16 cellular contexts compared by ENCODE assay signal in genomic region chr20:51140671-51141070, GRCh38.
DNase-seq lines count a peak whose midpoint lies in the region; ATAC-seq and TF ChIP-seq lines count a peak whose summit lies in the region.
"Had no signal": no experiment of that assay in that cellular context is flagged by ENCODE, and none has a peak within 500 bp of the region (broad histone marks: within the 10 kb centered on the region; RNA-seq: fewer than 3 reads in every experiment).

No MANE protein-coding gene starts in this region.

- H3K4me2 ChIP-seq in H9 (ENCODE audit: insufficient read depth, insufficient read length, low read length), result no peak overlapping the region
- H3K4me2 ChIP-seq: GM23338 had no signal

- H4K5ac ChIP-seq in H9 (ENCODE audit: insufficient read length, low read depth, low read length), result no peak overlapping the region

- no peak overlapping the region for H4K91ac ChIP-seq in H9 (ENCODE audit: insufficient read length, low read depth, low read length)

- H3K27ac ChIP-seq in H9 (ENCODE audit: insufficient read length, low read depth, low read length) (no peak overlapping the region), VCaP (peak overlapping the region; percentile 97; the same call in 1 of the 2 replicates), endodermal cell (ENCODE audit: low read depth, low read length) (no peak overlapping the region), sigmoid colon (no peak overlapping the region), testis (no peak overlapping the region), SJCRH30 (no peak overlapping the region)

- H2BK120ac ChIP-seq in H9 (ENCODE audit: low read depth, low read length, poor library complexity, severe bottlenecking), result no peak overlapping the region

- POLR2A ChIA-PET in activated CD8-positive, alpha-beta T cell treated with anti-CD3 and anti-CD28 coated beads for 36 hours (lab: Charles Lee), result no interaction called here

- H3K36me3 Mint-ChIP-seq in H9 (ENCODE audit: insufficient read depth in 1 of 3, low read depth in 3 of 3) (peaks cover 0 to 3% (median 0%) of the 10 kb centered on the region in 3 experiments; a peak in 1 of 7 replicates), endodermal cell (ENCODE audit: low read depth) (no peaks in the 10 kb centered on the region)
- H3K36me3 Mint-ChIP-seq in activated CD8-positive, alpha-beta T cell treated with anti-CD3 and anti-CD28 coated beads for 36 hours (ENCODE audit: low read depth), result no peaks in the 10 kb centered on the region
- H3K36me3 Mint-ChIP-seq: CD4-positive, alpha-beta memory T cell had no signal

- H3K4me3 Mint-ChIP-seq in H9 (no peak overlapping the region), endodermal cell (no peak overlapping the region)
- no peak overlapping the region for H3K4me3 Mint-ChIP-seq in activated CD8-positive, alpha-beta T cell treated with anti-CD3 and anti-CD28 coated beads for 36 hours
- H3K4me3 Mint-ChIP-seq: CD4-positive, alpha-beta memory T cell; GM23338; HFFc6 had no signal

- H3K36me3 ChIP-seq in endodermal cell (ENCODE audit: control insufficient read depth, insufficient read depth, low read length) (no peaks in the 10 kb centered on the region), sigmoid colon (no peaks in the 10 kb centered on the region), testis (ENCODE audit: low read depth, missing control alignments) (no peaks in the 10 kb centered on the region), SJCRH30 (no peaks in the 10 kb centered on the region)
- H3K36me3 ChIP-seq: HAP-1 had no signal

- no peaks in the 10 kb centered on the region for H3K79me2 ChIP-seq in H9 (ENCODE audit: insufficient read depth, low read length)

- ATAC-seq in activated CD8-positive, alpha-beta T cell treated with anti-CD3 and anti-CD28 coated beads for 36 hours, result no peak
- ATAC-seq: GM23338 had no signal

- H2BK5ac ChIP-seq in H9 (ENCODE audit: insufficient read length, low read length), result no peak overlapping the region

- no peak overlapping the region for H2AFZ ChIP-seq in H9 (ENCODE audit: low read length)
- H2AFZ ChIP-seq: GM23338 had no signal

- H2BK12ac ChIP-seq in H9 (ENCODE audit: insufficient read length, low read depth, low read length), result no peak overlapping the region

- H3K79me1 ChIP-seq in H9 (ENCODE audit: insufficient read depth, low read depth, low read length, poor library complexity, severe bottlenecking), result no peaks in the 10 kb centered on the region

- intact Hi-C loops in sigmoid colon (cut with DNase I) (no loop called here), testis (cut with DNase I; ENCODE audit: low total_unique reads) (no loop called here)
- intact Hi-C loops in activated CD8-positive, alpha-beta T cell treated with anti-CD3 and anti-CD28 coated beads for 36 hours (cut with micrococcal nuclease), result no loop called here

- no peak for TF ChIP-seq CTCF in H9 (conservative IDR thresholded peaks at IDR 0.05)
- TF ChIP-seq CTCF in VCaP (conservative IDR thresholded peaks at IDR 0.05), result no peak
- TF ChIP-seq CTCF in endodermal cell (conservative IDR thresholded peaks at IDR 0.05), result no peak
- no peak for TF ChIP-seq CTCF in sigmoid colon (IDR thresholded peaks at IDR 0.05)
- TF ChIP-seq CTCF in testis (IDR thresholded peaks at IDR 0.05), result no peak
- TF ChIP-seq CTCF in activated CD8-positive, alpha-beta T cell treated with anti-CD3 and anti-CD28 coated beads for 36 hours (IDR thresholded peaks at IDR 0.05), result no peak

- peaks cover 4% of the 10 kb centered on the region in 2 experiments; a peak in 4 of 5 replicates for H3K9me3 Mint-ChIP-seq in H9
- H3K9me3 Mint-ChIP-seq in endodermal cell, result peaks cover 7% of the 10 kb centered on the region
- H3K9me3 Mint-ChIP-seq in activated CD8-positive, alpha-beta T cell treated with anti-CD3 and anti-CD28 coated beads for 36 hours, result no peaks in the 10 kb centered on the region
- H3K9me3 Mint-ChIP-seq: HFFc6 had no signal

- CTCF ChIA-PET in activated CD8-positive, alpha-beta T cell treated with anti-CD3 and anti-CD28 coated beads for 36 hours (lab: Charles Lee), result interaction anchor here (0.8 kb wide), 1 partner anchor 153 kb away, joined by 3 read pairs; no protein-coding TSS in a partner anchor

- no peak overlapping the region for H3K23ac ChIP-seq in H9 (ENCODE audit: insufficient read length, low read depth, low read length)

- H3K9me3 ChIP-seq in H9 (ENCODE audit: control insufficient read depth, low read depth, low read length) (no peaks in the 10 kb centered on the region), endodermal cell (ENCODE audit: control insufficient read depth, low read length) (peaks cover 6% of the 10 kb centered on the region), sigmoid colon (no peaks in the 10 kb centered on the region), testis (no peaks in the 10 kb centered on the region), SJCRH30 (replicated peaks) (no peaks in the 10 kb centered on the region; the same call in 1 of the 2 replicates)
- H3K9me3 ChIP-seq: HAP-1 had no signal

- WGBS in H9 (ENCODE audit: extremely low coverage, insufficient read length, low lambda C conversion rate), result no CpG with 5 or more reads among the region's 7 CpGs
- WGBS in endodermal cell (ENCODE audit: insufficient coverage in 1 of 2, insufficient read length in 1 of 2), 2 experiments, result 90 to 93% methylated on average over 7 of the region's 7 CpGs
- WGBS in sigmoid colon, 2 donors, result 95 to 96% methylated on average over 7 of the region's 7 CpGs
- 91 to 98% methylated on average over 7 of the region's 7 CpGs for WGBS in testis, 2 donors

- no peaks in the 10 kb centered on the region for H3K4me1 ChIP-seq in H9 (ENCODE audit: insufficient read depth, low read length)
- H3K4me1 ChIP-seq in endodermal cell (ENCODE audit: control insufficient read depth, insufficient read depth, low read length), result no peaks in the 10 kb centered on the region
- no peaks in the 10 kb centered on the region for H3K4me1 ChIP-seq in sigmoid colon
- H3K4me1 ChIP-seq in testis, result no peaks in the 10 kb centered on the region
- H3K4me1 ChIP-seq in SJCRH30, result no peaks in the 10 kb centered on the region
- H3K4me1 ChIP-seq: HAP-1 had no signal

- H3K14ac ChIP-seq in H9 (ENCODE audit: insufficient read depth, low read length), result no peak overlapping the region

- TF ChIP-seq EP300 in sigmoid colon (IDR thresholded peaks at IDR 0.05), result no peak

- DNase-seq in H9 (peak; percentile 4), endodermal cell (peak; percentile 20), sigmoid colon (peak; percentile 12), testis (no peak), SJCRH30 (no peak)
- no peak for DNase-seq in activated CD8-positive, alpha-beta T cell treated with anti-CD3 and anti-CD28 coated beads for 36 hours
- DNase-seq: C1 segment of cervical spinal cord; Calu3; CD4-positive, alpha-beta memory T cell; DMS53; DMS79 treated with DMSO at 0.1 percent for 48 hours; GF-D8; HFFc6 had no signal

- no peak overlapping the region for H4K8ac ChIP-seq in H9 (replicated peaks; ENCODE audit: insufficient read length, low read depth, low read length)

- no peak overlapping the region for H3T11ph ChIP-seq in H9 (ENCODE audit: low read length)

- H3K27me3 ChIP-seq in H9 (ENCODE audit: insufficient read depth, low read length) (no peaks in the 10 kb centered on the region), endodermal cell (ENCODE audit: control insufficient read depth, insufficient read depth, low read length, poor library complexity, severe bottlenecking) (no peaks in the 10 kb centered on the region), sigmoid colon (no peaks in the 10 kb centered on the region), testis (no peaks in the 10 kb centered on the region), SJCRH30 (peaks cover 23% of the 10 kb centered on the region)

- no peaks in the 10 kb centered on the region for H4K20me1 ChIP-seq in H9 (ENCODE audit: control insufficient read depth, insufficient read depth, insufficient read length)

- no peaks in the 10 kb centered on the region for H3K23me2 ChIP-seq in H9 (ENCODE audit: insufficient read length, low read depth, low read length, poor library complexity, severe bottlenecking)

- TF ChIP-seq POLR2A in sigmoid colon (IDR thresholded peaks at IDR 0.05) (no peak), testis (IDR thresholded peaks at IDR 0.05) (no peak)

- no peak overlapping the region for H2AK5ac ChIP-seq in H9 (ENCODE audit: insufficient read length, low read length)

- H3K4me3 ChIP-seq in endodermal cell (ENCODE audit: low read length) (no peak overlapping the region), sigmoid colon (no peak overlapping the region), testis (no peak overlapping the region), SJCRH30 (no peak overlapping the region)
- H3K4me3 ChIP-seq: GM23338, HAP-1 had no signal

- no peak overlapping the region for H3K56ac ChIP-seq in H9 (ENCODE audit: insufficient read length, low read depth, low read length)

- no peak overlapping the region for H3K27ac Mint-ChIP-seq in H9
- H3K27ac Mint-ChIP-seq in endodermal cell, result no peak overlapping the region
- H3K27ac Mint-ChIP-seq in activated CD8-positive, alpha-beta T cell treated with anti-CD3 and anti-CD28 coated beads for 36 hours, result no peak overlapping the region
- H3K27ac Mint-ChIP-seq: CD4-positive, alpha-beta memory T cell; GM23338; HFFc6 had no signal

- no peak overlapping the region for H2BK20ac ChIP-seq in H9 (ENCODE audit: low read depth, low read length, poor library complexity, severe bottlenecking)

- no peak overlapping the region for H3K4ac ChIP-seq in H9 (ENCODE audit: low read depth, low read length)

- H3K18ac ChIP-seq in H9 (ENCODE audit: insufficient read length, low read depth, low read length), result no peak overlapping the region

- no peak overlapping the region for H2BK15ac ChIP-seq in H9 (ENCODE audit: low read depth, low read length)

- peaks cover 2% of the 10 kb centered on the region for H3K27me3 Mint-ChIP-seq in H9 (ENCODE audit: low read depth)
- peaks cover 4% of the 10 kb centered on the region for H3K27me3 Mint-ChIP-seq in endodermal cell (ENCODE audit: insufficient read depth)
- H3K27me3 Mint-ChIP-seq in activated CD8-positive, alpha-beta T cell treated with anti-CD3 and anti-CD28 coated beads for 36 hours, result peaks cover 27% of the 10 kb centered on the region

- H3K4me1 Mint-ChIP-seq in H9 (no peaks in the 10 kb centered on the region), endodermal cell (peaks cover 16% of the 10 kb centered on the region)
- H3K4me1 Mint-ChIP-seq in activated CD8-positive, alpha-beta T cell treated with anti-CD3 and anti-CD28 coated beads for 36 hours (ENCODE audit: low read depth), result no peaks in the 10 kb centered on the region
- H3K4me1 Mint-ChIP-seq: GM23338 had no signal

- H3K9ac ChIP-seq in H9 (ENCODE audit: extremely low read depth, insufficient read length, low read length) (no peak overlapping the region), endodermal cell (ENCODE audit: extremely low read depth, low read length, poor library complexity, severe bottlenecking) (no peak overlapping the region)

Comparison
In these comparisons a context has a peak if more than half of its experiments do, and no peak if none do; other contexts are left out.
1. DNase-seq: peak in H9 (single experiment), endodermal cell (single experiment) and sigmoid colon (single experiment); none in testis (single experiment), SJCRH30 (0 of 2) and activated CD8-positive, alpha-beta T cell treated with anti-CD3 and anti-CD28 coated beads for 36 hours (single experiment).